In genomic region chr5:81194633-81195333, GRCh38 we compare ENCODE assay signal across 8 cellular contexts. TPM values are rescaled to one million over a fixed set of nuclear protein-coding genes. Genes with fewer than 3 reads are reported as not detected.
DNase-seq lines count a peak whose midpoint lies in the region; ATAC-seq and TF ChIP-seq lines count a peak whose summit lies in the region.

No MANE protein-coding gene starts in this region.

- H3K9me3 ChIP-seq in lower lobe of right lung: no peaks in the 10 kb centered on the region

- DNase-seq in AG08395 (ENCODE audit: low spot score) (peak; percentile 92), NCI-H748 (lab: John Stamatoyannopoulos, UW; ENCODE audit: unreplicated experiment) (peak; percentile 87), dermis microvascular lymphatic vessel endothelial cell (ENCODE audit: low read depth in 2 of 2) (peak; percentile 36 to 68), lower lobe of right lung (peak; percentile 85)
- peak; percentile 73 to 75 for DNase-seq in activated CD4-positive, alpha-beta T cell treated with anti-CD3 and anti-CD28 coated beads, Interleukin-2, amount 50 U/mL, for 4 hours
- DNase-seq in stimulated activated CD4-positive, alpha-beta T cell treated with anti-CD3 and anti-CD28 coated beads, TNF-alpha, amount 100 ng/mL, for 4 hours (ENCODE audit: low read depth in 3 of 3): peak; percentile 60 to 69 (median 65)

- intact Hi-C loops in lower lobe of right lung (cut with DNase I): no loop called here

- H3K36me3 ChIP-seq in lower lobe of right lung: no peaks in the 10 kb centered on the region

- H3K4me1 ChIP-seq in lower lobe of right lung: peaks cover 10% of the 10 kb centered on the region

- ATAC-seq in GM18909 (IDR thresholded peaks at IDR 0.05; ENCODE audit: poor library complexity, unreplicated experiment): peak; percentile 89
- ATAC-seq in HG03354 (IDR thresholded peaks at IDR 0.05; ENCODE audit: poor library complexity, severe bottlenecking, unreplicated experiment): peak; percentile 95
- ATAC-seq in lower lobe of right lung: peak; percentile 97 to 98

- no peaks in the 10 kb centered on the region for H3K27me3 ChIP-seq in lower lobe of right lung (ENCODE audit: low read depth)

- no peak overlapping the region for H3K4me3 ChIP-seq in lower lobe of right lung

- H3K27ac ChIP-seq in lower lobe of right lung: no peak overlapping the region

- TF ChIP-seq CTCF in lower lobe of right lung (IDR thresholded peaks at IDR 0.05): peak; percentile 92

RNA-seq across cellular contexts. Expression of gene CKMT2, which starts 38.3 kb away (rescaled TPM):
- total RNA-seq in dermis microvascular lymphatic vessel endothelial cell (0.13 and 0.38 TPM in 2 replicates), lower lobe of right lung (1.4 TPM)
